ENCODE assay signal across 14 cellular contexts in genomic region chrX:88135735-88136134, GRCh38.
A peak's percentile ranks its signal among the peaks of the same experiment; 100 is the strongest.
DNase-seq lines count a peak whose midpoint lies in the region; ATAC-seq and TF ChIP-seq lines count a peak whose summit lies in the region.
"Had no signal": no experiment of that assay in that cellular context is flagged by ENCODE, and none has a peak within 500 bp of the region (broad histone marks: within the 10 kb centered on the region; RNA-seq: fewer than 3 reads in every experiment).

No MANE protein-coding gene starts in this region.

- H3K4me3 ChIP-seq in adipocyte (ENCODE audit: low read length) (no peak overlapping the region), neural cell (ENCODE audit: low read length) (no peak overlapping the region)
- no peak overlapping the region for H3K4me3 ChIP-seq in naive thymus-derived CD4-positive, alpha-beta T cell (ENCODE audit: low read length)
- H3K4me3 ChIP-seq: pancreas had no signal

- TF ChIP-seq CTCF in neural cell (IDR thresholded peaks at IDR 0.05; ENCODE audit: poor library complexity, severe bottlenecking): peak; percentile 61

- H3K27ac Mint-ChIP-seq in naive thymus-derived CD4-positive, alpha-beta T cell: no peak overlapping the region
- no peak overlapping the region for H3K27ac Mint-ChIP-seq in activated naive CD4-positive, alpha-beta T cell treated with anti-CD3 and anti-CD28 coated beads, Interleukin-2, amount 50 U/mL, for 72 hours
- H3K27ac Mint-ChIP-seq: stimulated activated effector memory CD8-positive, alpha-beta T cell treated with anti-CD3 and anti-CD28 coated beads, Interleukin-12 subunit alpha, Interleukin-12 subunit beta, amount 100 ng/mL, for 72 hours had no signal

- TF ChIP-seq EP300 in neural cell (conservative IDR thresholded peaks at IDR 0.05; ENCODE audit: poor library complexity, severe bottlenecking): no peak

- peaks cover 0 to 1% (median 0%) of the 10 kb centered on the region in 11 donors for H3K9me3 Mint-ChIP-seq in naive thymus-derived CD4-positive, alpha-beta T cell
- H3K9me3 Mint-ChIP-seq in activated naive CD4-positive, alpha-beta T cell treated with anti-CD3 and anti-CD28 coated beads, Interleukin-2, amount 50 U/mL, for 72 hours: no peaks in the 10 kb centered on the region
- H3K9me3 Mint-ChIP-seq: stimulated activated effector memory CD8-positive, alpha-beta T cell treated with anti-CD3 and anti-CD28 coated beads, Interleukin-12 subunit alpha, Interleukin-12 subunit beta, amount 100 ng/mL, for 72 hours had no signal

- no peak overlapping the region for H3K4me3 Mint-ChIP-seq in naive thymus-derived CD4-positive, alpha-beta T cell
- H3K4me3 Mint-ChIP-seq: stimulated activated effector memory CD8-positive, alpha-beta T cell treated with anti-CD3 and anti-CD28 coated beads, Interleukin-12 subunit alpha, Interleukin-12 subunit beta, amount 100 ng/mL, for 72 hours had no signal

- no peak for ATAC-seq in naive thymus-derived CD4-positive, alpha-beta T cell
- ATAC-seq in GM18868 (IDR thresholded peaks at IDR 0.05; ENCODE audit: unreplicated experiment): no peak
- no peak for ATAC-seq in activated naive CD4-positive, alpha-beta T cell treated with anti-CD3 and anti-CD28 coated beads, Interleukin-2, amount 50 U/mL, for 72 hours
- ATAC-seq: stimulated activated effector memory CD8-positive, alpha-beta T cell treated with anti-CD3 and anti-CD28 coated beads, Interleukin-12 subunit alpha, Interleukin-12 subunit beta, amount 100 ng/mL, for 72 hours had no signal

- H3K27ac ChIP-seq in neural cell (ENCODE audit: low read length): no peak overlapping the region
- H3K27ac ChIP-seq in naive thymus-derived CD4-positive, alpha-beta T cell (ENCODE audit: low read depth, low read length): no peak overlapping the region
- H3K27ac ChIP-seq: pancreas had no signal

- H3K79me2 ChIP-seq in neural cell (replicated peaks; ENCODE audit: insufficient read depth, low read length): no peaks in the 10 kb centered on the region

- H3K9me3 ChIP-seq in adipocyte (ENCODE audit: control insufficient read depth, low read length) (no peaks in the 10 kb centered on the region), neural cell (ENCODE audit: low read length) (no peaks in the 10 kb centered on the region)
- no peaks in the 10 kb centered on the region for H3K9me3 ChIP-seq in naive thymus-derived CD4-positive, alpha-beta T cell (ENCODE audit: control insufficient read depth in 2 of 3, low read length in 3 of 3)
- H3K9me3 ChIP-seq: pancreas had no signal

- H3K9ac ChIP-seq in adipocyte (ENCODE audit: low read length) (no peak overlapping the region), neural cell (ENCODE audit: low read length) (no peak overlapping the region)

- no peak overlapping the region for H3K4me2 ChIP-seq in neural cell (ENCODE audit: low read length)

- no peaks in the 10 kb centered on the region for H4K20me1 ChIP-seq in neural cell (ENCODE audit: insufficient read depth)

- no peaks in the 10 kb centered on the region for H3K27me3 Mint-ChIP-seq in naive thymus-derived CD4-positive, alpha-beta T cell

- H3K36me3 ChIP-seq in adipocyte (ENCODE audit: control insufficient read depth, insufficient read depth, low read length, severe bottlenecking) (no peaks in the 10 kb centered on the region), neural cell (ENCODE audit: insufficient read depth, low read length) (no peaks in the 10 kb centered on the region)
- no peaks in the 10 kb centered on the region for H3K36me3 ChIP-seq in naive thymus-derived CD4-positive, alpha-beta T cell (ENCODE audit: control insufficient read depth in 2 of 3, insufficient read depth in 3 of 3, low read length in 3 of 3)
- H3K36me3 ChIP-seq: pancreas had no signal

- intact Hi-C loops in naive thymus-derived CD4-positive, alpha-beta T cell (cut with micrococcal nuclease): no loop called here

- DNase-seq in DMS 273 (lab: John Stamatoyannopoulos, UW; ENCODE audit: unreplicated experiment) (peak; percentile 36), DMS 273 treated with DMSO at 0.1 percent for 48 hours (lab: John Stamatoyannopoulos, UW) (no peak), LHCN-M2 (ENCODE audit: low read depth) (peak; percentile 0), adipocyte (ENCODE audit: low read depth) (peak; percentile 24)
- DNase-seq in naive thymus-derived CD4-positive, alpha-beta T cell: no peak
- no peak for DNase-seq in activated naive CD4-positive, alpha-beta T cell treated with anti-CD3 and anti-CD28 coated beads, Interleukin-2, amount 50 U/mL, for 72 hours (ENCODE audit: low spot score in 2 of 2)
- DNase-seq: 8988T, activated gamma-delta T cell, foreskin fibroblast, NCI-H2171, pancreas had no signal

- H3K9me2 ChIP-seq in neural cell (ENCODE audit: insufficient read depth, low read length): no peaks in the 10 kb centered on the region

- H3F3A ChIP-seq in neural cell (ENCODE audit: insufficient read depth, low read length, poor library complexity, severe bottlenecking): no peaks in the 10 kb centered on the region

- no peaks in the 10 kb centered on the region for H3K4me1 Mint-ChIP-seq in naive thymus-derived CD4-positive, alpha-beta T cell
- H3K4me1 Mint-ChIP-seq: stimulated activated effector memory CD8-positive, alpha-beta T cell treated with anti-CD3 and anti-CD28 coated beads, Interleukin-12 subunit alpha, Interleukin-12 subunit beta, amount 100 ng/mL, for 72 hours had no signal

- peak; percentile 67 for TF ChIP-seq RAD21 in neural cell (conservative IDR thresholded peaks at IDR 0.05)

- CTCF ChIA-PET in naive thymus-derived CD4-positive, alpha-beta T cell (lab: Charles Lee): no interaction called here

- H3K4me1 ChIP-seq in adipocyte (ENCODE audit: control insufficient read depth, insufficient read depth, low read length): no peaks in the 10 kb centered on the region
- H3K4me1 ChIP-seq in naive thymus-derived CD4-positive, alpha-beta T cell (ENCODE audit: control insufficient read depth in 2 of 2, insufficient read depth in 2 of 2, low read length in 2 of 2): no peaks in the 10 kb centered on the region
- H3K4me1 ChIP-seq: pancreas had no signal

- no peak overlapping the region for H2AFZ ChIP-seq in neural cell (ENCODE audit: low read depth, low read length)

- H3K27me3 ChIP-seq in adipocyte (replicated peaks; ENCODE audit: control insufficient read depth, insufficient read depth, low read length): peaks cover 8% of the 10 kb centered on the region
- H3K27me3 ChIP-seq in neural cell (ENCODE audit: insufficient read depth, low read depth, low read length): no peaks in the 10 kb centered on the region
- H3K27me3 ChIP-seq in naive thymus-derived CD4-positive, alpha-beta T cell (ENCODE audit: control insufficient read depth in 2 of 2, insufficient read depth in 2 of 2, low read length in 2 of 2): no peaks in the 10 kb centered on the region

- no peaks in the 10 kb centered on the region for H3K36me3 Mint-ChIP-seq in naive thymus-derived CD4-positive, alpha-beta T cell
- H3K36me3 Mint-ChIP-seq in activated naive CD4-positive, alpha-beta T cell treated with anti-CD3 and anti-CD28 coated beads, Interleukin-2, amount 50 U/mL, for 72 hours: no peaks in the 10 kb centered on the region
- H3K36me3 Mint-ChIP-seq: stimulated activated effector memory CD8-positive, alpha-beta T cell treated with anti-CD3 and anti-CD28 coated beads, Interleukin-12 subunit alpha, Interleukin-12 subunit beta, amount 100 ng/mL, for 72 hours had no signal

- POLR2A ChIA-PET in naive thymus-derived CD4-positive, alpha-beta T cell (lab: Charles Lee): no interaction called here

TF ChIP-seq in neural cell, 6 proteins besides CTCF, POLR2A, EP300 and RAD21:
- TF ChIP-seq REST (IDR thresholded peaks at IDR 0.05; ENCODE audit: borderline replicate concordance) (no peak), SMC3 (conservative IDR thresholded peaks at IDR 0.05; ENCODE audit: poor library complexity) (peak; percentile 58), POLR2AphosphoS5 (IDR thresholded peaks at IDR 0.05) (no peak), EZH2 (IDR thresholded peaks at IDR 0.05; ENCODE audit: borderline replicate concordance, insufficient read depth, low read length, poor library complexity, severe bottlenecking) (no peak)

Comparison
In these comparisons a context has a peak if more than half of its experiments do, and no peak if none do; other contexts are left out.
1. DNase-seq: peak in DMS 273 (single experiment), LHCN-M2 (single experiment) and adipocyte (single experiment); none in DMS 273 treated with DMSO at 0.1 percent for 48 hours (single experiment), naive thymus-derived CD4-positive, alpha-beta T cell (0 of 9) and activated naive CD4-positive, alpha-beta T cell treated with anti-CD3 and anti-CD28 coated beads, Interleukin-2, amount 50 U/mL, for 72 hours (0 of 2).